Comparison of ENCODE assay signal across 1 cellular context in the genomic region with DNA sequence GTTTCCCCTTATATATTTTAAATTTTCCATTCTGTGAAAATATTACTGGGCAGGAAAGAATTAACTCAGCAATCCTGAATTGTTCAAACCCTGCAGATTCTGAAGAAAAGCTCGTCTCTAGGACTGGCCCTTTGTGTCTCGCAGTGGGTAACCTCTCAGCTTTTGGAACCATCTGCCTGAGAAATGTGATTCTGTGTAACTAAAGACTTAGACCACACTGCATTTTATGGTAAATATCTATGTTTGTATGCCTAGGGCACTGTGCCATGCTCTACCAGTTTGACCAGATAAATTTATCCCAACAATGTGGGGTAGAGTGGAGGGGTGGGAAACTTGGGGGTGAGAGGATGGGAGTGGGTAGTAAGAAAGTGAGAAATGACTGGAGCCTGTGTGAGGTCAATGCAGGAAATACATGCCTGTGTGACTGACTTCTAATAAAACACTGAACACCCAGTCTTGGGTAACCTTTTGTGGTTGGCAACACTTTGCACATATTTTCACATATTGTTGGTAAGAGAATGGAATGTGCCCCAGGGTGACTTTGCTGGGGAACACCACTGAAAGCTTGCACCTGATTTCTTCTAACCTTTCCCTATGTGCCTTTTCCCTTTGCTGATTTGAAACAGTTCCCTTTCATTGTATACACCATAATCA.
TF ChIP-seq lines count a peak whose summit lies in the region.

No MANE protein-coding gene starts in this region.

TF ChIP-seq in HepG2, 621 proteins besides CTCF, POLR2A, EP300 and RAD21 (continued from another document):
- no peak for TF ChIP-seq PRMT3 (CRISPR knock-in tag; IDR thresholded peaks at IDR 0.05; ENCODE audit: borderline replicate concordance, low read depth)
- no peak for TF ChIP-seq IKZF4 (CRISPR knock-in tag; IDR thresholded peaks at IDR 0.05; ENCODE audit: borderline replicate concordance, low read depth, not compliant biosample characterization)
